ENCODE assay signal across 8 cellular contexts in genomic region chr13:42039457-42039945, GRCh38. TPM values are rescaled to one million over a fixed set of nuclear protein-coding genes. Genes with fewer than 3 reads are reported as not detected.
DNase-seq lines count a peak whose midpoint lies in the region; ATAC-seq and TF ChIP-seq lines count a peak whose summit lies in the region.

No MANE protein-coding gene starts in this region.

- intact Hi-C loops in dorsolateral prefrontal cortex (cut with DNase I) = no loop called here

- no peaks in the 10 kb centered on the region for H3K27me3 ChIP-seq in dorsolateral prefrontal cortex
- H3K27me3 ChIP-seq in mononuclear cell (ENCODE audit: insufficient read depth, low read length) = peaks cover 14% of the 10 kb centered on the region

- peak; percentile 7 for ATAC-seq in GM19372 (IDR thresholded peaks at IDR 0.05; ENCODE audit: low read depth, unreplicated experiment)
- ATAC-seq in GM19463 (IDR thresholded peaks at IDR 0.05; ENCODE audit: unreplicated experiment) = no peak

- peak overlapping the region in 58 of 59 donors; percentile 7 to 97 (median 92) for H3K27ac ChIP-seq in dorsolateral prefrontal cortex

- peaks cover 19% of the 10 kb centered on the region for H3K4me1 ChIP-seq in mononuclear cell (ENCODE audit: insufficient read depth, low read length)

- no peaks in the 10 kb centered on the region for H3K9me3 ChIP-seq in mononuclear cell (ENCODE audit: low read depth, low read length)

- H3K4me3 ChIP-seq in dorsolateral prefrontal cortex (peak overlapping the region; percentile 56 to 97 (median 86)), mononuclear cell (ENCODE audit: low read length) (peak overlapping the region; percentile 80)

- DNase-seq in AG08395 (ENCODE audit: low spot score) (peak; percentile 25), NCI-H2227 treated with DMSO at 0.1 percent for 48 hours (lab: John Stamatoyannopoulos, UW) (peak; percentile 51), dorsolateral prefrontal cortex (no peak), NCI-H524 treated with DMSO at 0.1 percent for 48 hours (lab: John Stamatoyannopoulos, UW) (no peak)
- no peak for DNase-seq in activated CD4-positive, CD25-positive, alpha-beta regulatory T cell (lab: John Stamatoyannopoulos, UW)

- peak in 1 of 56 donors; percentile 11 for TF ChIP-seq CTCF in dorsolateral prefrontal cortex (IDR thresholded peaks at IDR 0.05 in 54 of 56, conservative IDR thresholded peaks at IDR 0.05 in 2 of 56; ENCODE audit: low read depth in 1 of 56, partially characterized antibody in 56 of 56)

RNA-seq across cellular contexts. Expression of gene DGKH, which starts 8.9 kb away (rescaled TPM):
- 10 to 100 TPM; 15.4 to 45.9 (median 29.1) TPM for total RNA-seq in dorsolateral prefrontal cortex
- total RNA-seq in mononuclear cell = 3.9 TPM

Comparison
In these comparisons a context has a peak if more than half of its experiments do, and no peak if none do; other contexts are left out.
1. DNase-seq: peak in AG08395 (single experiment) and NCI-H2227 treated with DMSO at 0.1 percent for 48 hours (single experiment); none in dorsolateral prefrontal cortex (0 of 10), NCI-H524 treated with DMSO at 0.1 percent for 48 hours (single experiment) and activated CD4-positive, CD25-positive, alpha-beta regulatory T cell (0 of 4).